Comparison of ENCODE assay signal across 8 cellular contexts in the genomic region with DNA sequence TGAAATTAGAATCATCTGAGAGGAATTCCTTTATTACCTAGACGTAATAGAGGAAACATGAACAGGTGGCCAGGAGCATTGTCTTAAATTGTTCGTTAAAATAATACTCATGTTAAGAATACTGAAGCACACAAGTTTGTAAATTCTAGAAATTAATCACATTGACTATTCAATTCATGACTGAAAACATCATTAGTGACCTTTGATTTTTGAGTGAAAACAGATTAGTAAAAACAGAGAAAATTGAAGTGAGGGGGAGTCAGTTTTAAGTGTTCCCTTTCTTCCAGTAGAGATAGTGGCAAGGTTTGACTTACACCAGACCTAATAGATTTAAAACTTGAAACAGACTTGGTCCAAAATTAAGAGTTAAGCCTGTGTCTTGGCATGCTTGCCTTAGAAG. TPM values are rescaled to one million over a fixed set of nuclear protein-coding genes. Genes with fewer than 3 reads are reported as not detected.
A peak's percentile ranks its signal among the peaks of the same experiment; 100 is the strongest.
DNase-seq lines count a peak whose midpoint lies in the region; ATAC-seq and TF ChIP-seq lines count a peak whose summit lies in the region.

No MANE protein-coding gene starts in this region.

- TF ChIP-seq CTCF in GM06990 (IDR thresholded peaks at IDR 0.05; ENCODE audit: insufficient read depth, low read length, poor library complexity, severe bottlenecking) (no peak), Peyer's patch (IDR thresholded peaks at IDR 0.05) (no peak), prostate gland (IDR thresholded peaks at IDR 0.05) (no peak)

- intact Hi-C loops in prostate gland (cut with DNase I), result no loop called here

- ATAC-seq in activated CD4-positive, CD25-positive, alpha-beta regulatory T cell treated with anti-CD3 and anti-CD28 coated beads, Interleukin-2, amount 50 U/mL, for 24 hours, result no peak
- no peak for ATAC-seq in HG02973 (IDR thresholded peaks at IDR 0.05; ENCODE audit: unreplicated experiment)

- H3K4me3 ChIP-seq in GM06990 (replicated peaks; ENCODE audit: low read depth, low read length) (peak overlapping the region; percentile 66), Peyer's patch (peak overlapping the region; percentile 2 to 93 (median 90)), prostate gland (peak overlapping the region; percentile 98)

- H3K27me3 ChIP-seq in GM06990 (replicated peaks; ENCODE audit: control insufficient read depth, insufficient read depth, low read length), result no peaks in the 10 kb centered on the region
- H3K27me3 ChIP-seq in Peyer's patch, result no peaks in the 10 kb centered on the region
- no peaks in the 10 kb centered on the region for H3K27me3 ChIP-seq in prostate gland (replicated peaks; ENCODE audit: insufficient read depth)

- 6% methylated on average over 2 of the region's 2 CpGs for WGBS in prostate gland

- H3K36me3 ChIP-seq in GM06990 (ENCODE audit: control insufficient read depth, insufficient read depth, low read length) (no peaks in the 10 kb centered on the region), Peyer's patch (peaks cover 0 to under 1% (median 0%) of the 10 kb centered on the region in 3 donors), prostate gland (no peaks in the 10 kb centered on the region)

- H3K9me3 ChIP-seq in Peyer's patch, result no peaks in the 10 kb centered on the region
- no peaks in the 10 kb centered on the region for H3K9me3 ChIP-seq in prostate gland

- no peak for DNase-seq in GM06990 (ENCODE audit: extremely low read depth, insufficient read length)
- DNase-seq in Peyer's patch, result no peak
- no peak for DNase-seq in epithelial cell of prostate (ENCODE audit: low read depth, low spot score)
- no peak for DNase-seq in prostate gland (ENCODE audit: low spot score)
- no peak for DNase-seq in NOMO-1 (lab: John Stamatoyannopoulos, UW; ENCODE audit: unreplicated experiment in 2 of 2)
- DNase-seq in DMS153 treated with DMSO at 0.1 percent for 48 hours (lab: John Stamatoyannopoulos, UW; ENCODE audit: unreplicated experiment), result no peak

- H3K27ac ChIP-seq in Peyer's patch (peak overlapping the region in 2 of 4 donors; percentile 100), epithelial cell of prostate (peak overlapping the region; percentile 100), prostate gland (peak overlapping the region; percentile 100)

- H3K4me1 ChIP-seq in Peyer's patch (peaks cover 0 to 58% (median 13%) of the 10 kb centered on the region in 4 donors), prostate gland (replicated peaks) (peaks cover 3% of the 10 kb centered on the region)

- TF ChIP-seq POLR2A in Peyer's patch (IDR thresholded peaks at IDR 0.05) (no peak), prostate gland (IDR thresholded peaks at IDR 0.05) (no peak)

RNA-seq across cellular contexts. Expression of gene ZFP91, which starts 1.4 kb away (rescaled TPM):
- 10 to 100 TPM; 42.4 to 58.3 (median 45.9) TPM for total RNA-seq in Peyer's patch
- total RNA-seq in prostate gland, result 10 to 100 TPM; 34.0 to 70.7 TPM

RNA-seq across cellular contexts. Expression of gene LPXN, which starts 4.7 kb away (rescaled TPM):
- total RNA-seq in Peyer's patch, result 10 to 100 TPM; 12.3 to 66.0 (median 18.2) TPM
- total RNA-seq in prostate gland, result 1 to 10 TPM; 5.4 to 9.4 TPM

RNA-seq across cellular contexts. Expression of gene CNTF, which starts 42.2 kb away (rescaled TPM):
- total RNA-seq in Peyer's patch (1 to 10 TPM in 3 of 4 donors, not detected in 1; 3.5 to 6.8 (median 5.3) TPM), prostate gland (under 1 TPM in 1 of 2 donors, not detected in 1; 0.74 TPM)
